ENCODE assay signal across 8 cellular contexts in the genomic region with DNA sequence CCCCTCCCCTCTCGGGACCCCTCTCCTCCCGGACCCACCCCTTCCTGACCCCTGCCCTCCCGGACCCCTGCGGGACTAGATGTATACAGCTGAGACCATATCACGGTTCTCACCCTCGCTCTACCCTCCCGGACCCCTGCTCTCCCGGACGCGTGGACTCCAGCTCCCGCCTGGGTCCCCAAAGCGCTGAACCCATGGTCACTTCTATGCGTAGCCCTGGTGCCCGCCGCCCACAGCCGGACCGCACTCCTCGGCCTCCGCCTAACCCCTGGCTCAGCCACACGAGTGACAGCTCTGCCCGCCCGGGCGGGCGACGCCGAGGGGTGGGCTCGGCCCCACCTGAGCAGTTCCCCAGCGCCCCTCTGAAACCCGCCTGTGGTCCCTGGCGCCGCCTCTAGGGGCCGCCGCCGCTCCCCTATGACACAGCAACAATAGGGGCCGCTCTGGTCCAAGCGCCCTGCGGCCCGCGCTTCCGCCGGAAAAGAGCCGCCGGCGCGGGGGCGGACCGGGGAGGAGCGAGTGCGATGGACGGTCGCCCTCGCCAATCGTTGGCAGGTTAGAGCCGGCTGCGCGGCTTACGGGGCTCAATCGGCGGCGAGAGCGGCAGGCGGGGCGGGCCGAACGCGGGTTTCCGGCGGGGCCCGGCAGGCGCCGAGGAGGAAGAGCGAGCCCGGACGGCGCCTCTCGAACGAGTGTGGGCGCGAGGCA. TPM values are rescaled to one million over a fixed set of nuclear protein-coding genes. Genes with fewer than 3 reads are reported as not detected.
DNase-seq lines count a peak whose midpoint lies in the region; ATAC-seq and TF ChIP-seq lines count a peak whose summit lies in the region.

A gene with protein sequence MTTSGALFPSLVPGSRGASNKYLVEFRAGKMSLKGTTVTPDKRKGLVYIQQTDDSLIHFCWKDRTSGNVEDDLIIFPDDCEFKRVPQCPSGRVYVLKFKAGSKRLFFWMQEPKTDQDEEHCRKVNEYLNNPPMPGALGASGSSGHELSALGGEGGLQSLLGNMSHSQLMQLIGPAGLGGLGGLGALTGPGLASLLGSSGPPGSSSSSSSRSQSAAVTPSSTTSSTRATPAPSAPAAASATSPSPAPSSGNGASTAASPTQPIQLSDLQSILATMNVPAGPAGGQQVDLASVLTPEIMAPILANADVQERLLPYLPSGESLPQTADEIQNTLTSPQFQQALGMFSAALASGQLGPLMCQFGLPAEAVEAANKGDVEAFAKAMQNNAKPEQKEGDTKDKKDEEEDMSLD (plus strand): TSS at position 657 of the 708 bp plus-strand sequence. CDS start 572 bp downstream, outside the sequence.

- H3K9me3 Mint-ChIP-seq in activated naive CD8-positive, alpha-beta T cell treated with anti-CD3 and anti-CD28 coated beads, Interleukin-2, amount 50 U/mL, for 24 hours, result no peaks in the 10 kb centered on the region

- H3K27ac ChIP-seq in cardiac muscle cell (peak within 1 kb of the TSS; percentile 91), trophoblast cell (ENCODE audit: low read depth, low read length) (peak within 1 kb of the TSS; percentile 96), transverse colon (peak within 1 kb of the TSS; percentile 97 to 100 (median 98))

- peak within 1 kb of the TSS; percentile 90 for H3K18ac ChIP-seq in trophoblast cell (ENCODE audit: low read length)

- TF ChIP-seq CTCF in GM12873 (IDR thresholded peaks at IDR 0.05; ENCODE audit: insufficient read depth, low read depth, low read length, missing control alignments) (peak; percentile 82), cardiac muscle cell (IDR thresholded peaks at IDR 0.05; ENCODE audit: low read depth, low read length) (peak; percentile 92), transverse colon (IDR thresholded peaks at IDR 0.05) (peak; percentile 91 to 99 (median 96))

- H3K9me3 ChIP-seq in cardiac muscle cell (ENCODE audit: low read depth) (no peaks in the 10 kb centered on the region), trophoblast cell (ENCODE audit: insufficient read depth, low read depth, low read length) (peaks cover 7% of the 10 kb centered on the region), transverse colon (no peaks in the 10 kb centered on the region)

- H4K91ac ChIP-seq in trophoblast cell (ENCODE audit: low read depth, low read length), result peak within 1 kb of the TSS; percentile 90

- peak within 1 kb of the TSS; percentile 87 for H3K14ac ChIP-seq in trophoblast cell (ENCODE audit: low read length)

- peak within 1 kb of the TSS; percentile 90 for H4K8ac ChIP-seq in trophoblast cell (ENCODE audit: low read depth, low read length)

- peak within 1 kb of the TSS; percentile 97 for H2AK5ac ChIP-seq in trophoblast cell (ENCODE audit: low read length)

- in situ Hi-C loops in transverse colon (cut with MboI; ENCODE audit: low pct_ligation_motif_present in 1 of 4, low pct_unique_long_range_greater_than_20kb in 1 of 4, low sequenced_read_pairs in 3 of 4), result no loop called here

- peak within 1 kb of the TSS; percentile 93 for H3K4me2 ChIP-seq in trophoblast cell (ENCODE audit: low read length)

- peak within 1 kb of the TSS; percentile 93 for H3K4me3 Mint-ChIP-seq in activated naive CD8-positive, alpha-beta T cell treated with anti-CD3 and anti-CD28 coated beads, Interleukin-2, amount 50 U/mL, for 24 hours

- H3K27me3 ChIP-seq in cardiac muscle cell, result no peaks in the 10 kb centered on the region
- H3K27me3 ChIP-seq in trophoblast cell (ENCODE audit: insufficient read depth, low read length), result no peaks in the 10 kb centered on the region
- no peaks in the 10 kb centered on the region for H3K27me3 ChIP-seq in transverse colon

- H3K27me3 Mint-ChIP-seq in activated naive CD8-positive, alpha-beta T cell treated with anti-CD3 and anti-CD28 coated beads, Interleukin-2, amount 50 U/mL, for 24 hours, result no peaks in the 10 kb centered on the region

- TF ChIP-seq POLR2A in transverse colon (IDR thresholded peaks at IDR 0.05), result peak; percentile 58

- peak within 1 kb of the TSS; percentile 98 for H3K9ac ChIP-seq in trophoblast cell (ENCODE audit: low read length)

- peaks cover 27% of the 10 kb centered on the region for H3K79me2 ChIP-seq in trophoblast cell (ENCODE audit: control insufficient read depth, insufficient read depth, low read length, poor library complexity)

- peaks cover 24% of the 10 kb centered on the region for H3K36me3 Mint-ChIP-seq in activated naive CD8-positive, alpha-beta T cell treated with anti-CD3 and anti-CD28 coated beads, Interleukin-2, amount 50 U/mL, for 24 hours (ENCODE audit: low read depth)

- TF ChIP-seq EP300 in transverse colon (IDR thresholded peaks at IDR 0.05; ENCODE audit: low read depth), result no peak

- DNase-seq in NCI-H1417 (lab: John Stamatoyannopoulos, UW) (peak; percentile 98 to 99 (median 99)), SW 1271 (lab: John Stamatoyannopoulos, UW) (peak; percentile 91 to 95), cardiac muscle cell (ENCODE audit: low read depth in 1 of 2, low spot score in 1 of 2) (peak; percentile 97 to 98), trophoblast cell (peak; percentile 98 to 99), transverse colon (peak; percentile 97)
- DNase-seq in activated naive CD8-positive, alpha-beta T cell treated with anti-CD3 and anti-CD28 coated beads, Interleukin-2, amount 50 U/mL, for 24 hours, result peak; percentile 97

- peak; percentile 89 for ATAC-seq in HG02759 (IDR thresholded peaks at IDR 0.05; ENCODE audit: unreplicated experiment)
- ATAC-seq in activated naive CD8-positive, alpha-beta T cell treated with anti-CD3 and anti-CD28 coated beads, Interleukin-2, amount 50 U/mL, for 24 hours, result peak; percentile 86

- peak within 1 kb of the TSS; percentile 99 for H3K4ac ChIP-seq in trophoblast cell (ENCODE audit: low read depth, low read length)

- H3K4me3 ChIP-seq in cardiac muscle cell (peak within 1 kb of the TSS; percentile 75), trophoblast cell (ENCODE audit: low read depth, low read length) (peak within 1 kb of the TSS; percentile 97), transverse colon (peak within 1 kb of the TSS; percentile 71 to 98 (median 89))

- H3K23ac ChIP-seq in trophoblast cell (ENCODE audit: low read length), result no peak within 1 kb of the TSS

- H2AFZ ChIP-seq in trophoblast cell (ENCODE audit: insufficient read depth, low read length, poor library complexity), result peak within 1 kb of the TSS; percentile 67

- intact Hi-C loops in transverse colon (cut with DNase I; ENCODE audit: low total_unique reads), result loop anchor here (2.0 kb wide), 1 partner anchor 74 kb away; no protein-coding TSS in a partner anchor

- WGBS in trophoblast cell (ENCODE audit: extremely low coverage, insufficient coverage, insufficient read length), result no CpG with 5 or more reads among the region's 79 CpGs
- WGBS in transverse colon (ENCODE audit: low coverage in 1 of 2), 2 donors, result 1% methylated on average over 76 of the region's 79 CpGs; no CpG with 5 or more reads in 1 of the 2 donors

- H4K12ac ChIP-seq in trophoblast cell (ENCODE audit: low read depth, low read length), result peak within 1 kb of the TSS; percentile 76

- H3K79me1 ChIP-seq in trophoblast cell (ENCODE audit: low read length), result peaks cover 11% of the 10 kb centered on the region

- H3K36me3 ChIP-seq in cardiac muscle cell, result peaks cover 15% of the 10 kb centered on the region
- H3K36me3 ChIP-seq in trophoblast cell (ENCODE audit: control insufficient read depth in 1 of 2, insufficient read depth in 2 of 2, low read length in 2 of 2), result peaks cover 43 to 45% of the 10 kb centered on the region in 2 experiments
- H3K36me3 ChIP-seq in transverse colon, result peaks cover 0 to 17% (median 2%) of the 10 kb centered on the region in 4 donors

- H2BK12ac ChIP-seq in trophoblast cell (ENCODE audit: low read length), result peak within 1 kb of the TSS; percentile 12

- H3K4me1 ChIP-seq in cardiac muscle cell (ENCODE audit: low read depth), result peaks cover 13% of the 10 kb centered on the region
- H3K4me1 ChIP-seq in trophoblast cell (ENCODE audit: control insufficient read depth in 1 of 2, insufficient read depth in 2 of 2, low read length in 2 of 2), result peaks cover 10 to 11% of the 10 kb centered on the region in 2 experiments
- H3K4me1 ChIP-seq in transverse colon, result peaks cover 15 to 23% (median 20%) of the 10 kb centered on the region in 4 donors

- H3K4me1 Mint-ChIP-seq in activated naive CD8-positive, alpha-beta T cell treated with anti-CD3 and anti-CD28 coated beads, Interleukin-2, amount 50 U/mL, for 24 hours, result peaks cover 21% of the 10 kb centered on the region

- H3K27ac Mint-ChIP-seq in activated naive CD8-positive, alpha-beta T cell treated with anti-CD3 and anti-CD28 coated beads, Interleukin-2, amount 50 U/mL, for 24 hours, result peak within 1 kb of the TSS; percentile 96

- peak within 1 kb of the TSS; percentile 87 for H2BK120ac ChIP-seq in trophoblast cell (ENCODE audit: insufficient read depth, low read length, poor library complexity)

- peak within 1 kb of the TSS; percentile 87 for H2BK5ac ChIP-seq in trophoblast cell (ENCODE audit: low read depth, low read length, poor library complexity)

RNA-seq across cellular contexts. Expression of the gene that starts here (rescaled TPM):
- 128 and 201 TPM in 2 replicates for total RNA-seq in cardiac muscle cell
- polyA plus RNA-seq in cardiac muscle cell, result 105 and 160 TPM in 2 replicates
- 164 and 175 TPM in 2 replicates for polyA plus RNA-seq in trophoblast cell (2013)
- total RNA-seq in transverse colon, result 100 to 1,000 TPM in 3 of 4 donors, 10 to 100 TPM in 1; 41.8 to 126 (median 109) TPM

Comparison
In these comparisons a context has a peak if more than half of its experiments do, and no peak if none do; other contexts are left out.
1. Peak in every context shown above with its lines: DNase-seq, ATAC-seq, H3K4me3 ChIP-seq and H3K27ac ChIP-seq.